ENCODE assay signal across 9 cellular contexts in genomic region chr4:2849267-2850140, GRCh38. TPM values are rescaled to one million over a fixed set of nuclear protein-coding genes. Genes with fewer than 3 reads are reported as not detected.
DNase-seq lines count a peak whose midpoint lies in the region; ATAC-seq and TF ChIP-seq lines count a peak whose summit lies in the region.
"Had no signal": no experiment of that assay in that cellular context is flagged by ENCODE, and none has a peak within 500 bp of the region (broad histone marks: within the 10 kb centered on the region; RNA-seq: fewer than 3 reads in every experiment).

No MANE protein-coding gene starts in this region.

- no peak overlapping the region for H3K4me3 ChIP-seq in HCT116 (replicated peaks in 1 of 2; ENCODE audit: low read depth in 1 of 2, low read length in 2 of 2)
- no peak overlapping the region for H3K4me3 ChIP-seq in colonic mucosa

- H3K9me3 ChIP-seq in HCT116 (ENCODE audit: control insufficient read depth in 1 of 2, insufficient read depth in 1 of 2, low read depth in 1 of 2, low read length in 2 of 2), result no peaks in the 10 kb centered on the region
- H3K9me3 ChIP-seq in colonic mucosa, result no peaks in the 10 kb centered on the region

- intact Hi-C loops in HCT116 (cut with micrococcal nuclease) (no loop called here), colonic mucosa (cut with DNase I) (loop anchor here (10.0 kb wide), 1 partner anchor 85 kb away; no protein-coding TSS in a partner anchor)

- TF ChIP-seq RAD21 in HCT116 (IDR thresholded peaks at IDR 0.05; ENCODE audit: low read depth), result peak; percentile 28; the same call in 1 of the 2 replicates

- no peak overlapping the region for H3K4me2 ChIP-seq in HCT116 (ENCODE audit: low read length)

- H3K9me2 ChIP-seq in HCT116 (ENCODE audit: insufficient read depth), result no peaks in the 10 kb centered on the region

- H3K9ac ChIP-seq in HCT116 (ENCODE audit: low read length) (no peak overlapping the region), colonic mucosa (ENCODE audit: low read depth in 2 of 2, low read length in 2 of 2) (no peak overlapping the region)

- POLR2A ChIA-PET in HCT116 (lab: Charles Lee), result no interaction called here

- peaks cover 89% of the 10 kb centered on the region for H3K79me2 ChIP-seq in HCT116 (ENCODE audit: insufficient read depth, low read length)

- DNase-seq in AG20443 (ENCODE audit: low spot score), result peak; percentile 7
- no peak for DNase-seq in HCT116 (ENCODE audit: low read depth, low spot score)
- DNase-seq in colonic mucosa, result peak; percentile 49
- peak; percentile 42 for DNase-seq in mucosa of gallbladder (ENCODE audit: low spot score)
- DNase-seq in DMS 273 treated with DMSO at 0.1 percent for 48 hours (lab: John Stamatoyannopoulos, UW), result no peak
- DNase-seq in GOT3 (lab: John Stamatoyannopoulos, UW), result no peak
- DNase-seq in SIG-M5 (lab: John Stamatoyannopoulos, UW), result no peak
- DNase-seq: SHP77 had no signal

- no peak for TF ChIP-seq CTCF in HCT116 (IDR thresholded peaks at IDR 0.05 in 2 of 3, conservative IDR thresholded peaks at IDR 0.05 in 1 of 3; ENCODE audit: borderline replicate concordance in 1 of 3, insufficient read depth in 1 of 3, low read depth in 2 of 3, low read length in 2 of 3)
- no peak for TF ChIP-seq CTCF in colonic mucosa (IDR thresholded peaks at IDR 0.05)

- H2AFZ ChIP-seq in HCT116 (ENCODE audit: low read depth, low read length, poor library complexity, severe bottlenecking), result no peak overlapping the region

- TF ChIP-seq POLR2A in HCT116 (IDR thresholded peaks at IDR 0.05; ENCODE audit: borderline replicate concordance, extremely low read depth, insufficient read depth, insufficient read length), result no peak

- 0 out of 2 replicates have a peak, but pooled peaks cover 12% of the 10 kb centered on the region for H4K20me1 ChIP-seq in HCT116 (ENCODE audit: insufficient read depth)

- H3K4me1 ChIP-seq in HCT116 (ENCODE audit: control insufficient read depth in 1 of 2, insufficient read depth in 2 of 2, low read length in 2 of 2), result peaks cover 4 to 6% of the 10 kb centered on the region in 2 experiments; a peak in 3 of 4 replicates
- peaks cover 22% of the 10 kb centered on the region for H3K4me1 ChIP-seq in colonic mucosa

- no TSS peak for BruUV-seq in HCT116 (replicated peaks; lab: Mats Ljungman, UMichigan)

- peaks cover 0 to 6% of the 10 kb centered on the region in 2 experiments; a peak in 1 of 4 replicates for H3K36me3 ChIP-seq in HCT116 (ENCODE audit: control insufficient read depth in 1 of 2, insufficient read depth in 2 of 2, low read length in 2 of 2)
- peaks cover 6% of the 10 kb centered on the region for H3K36me3 ChIP-seq in colonic mucosa

- H3K27me3 ChIP-seq in HCT116 (ENCODE audit: insufficient read depth, low read length), result no peaks in the 10 kb centered on the region
- H3K27me3 ChIP-seq in colonic mucosa, result no peaks in the 10 kb centered on the region

- no peak for ATAC-seq in HCT116
- no peak for ATAC-seq in GM19455 (IDR thresholded peaks at IDR 0.05; ENCODE audit: unreplicated experiment)

- H3K27ac ChIP-seq in HCT116 (ENCODE audit: low read depth, low read length) (no peak overlapping the region), colonic mucosa (no peak overlapping the region)

- RAD21 ChIA-PET in HCT116 (lab: Charles Lee; ENCODE audit: low non-redundant PET in 1 of 2, low total read pairs in 2 of 2, uncharacterized antibody in 2 of 2, unreplicated experiment in 2 of 2), result no interaction called here

- CTCF ChIA-PET in HCT116 (lab: Charles Lee), result no interaction called here

TF ChIP-seq in HCT116, 20 proteins besides CTCF, POLR2A, EP300 and RAD21:
- TF ChIP-seq MAX (IDR thresholded peaks at IDR 0.05) (no peak), ELF1 (IDR thresholded peaks at IDR 0.05; ENCODE audit: borderline replicate concordance, low read depth) (no peak), SRF (IDR thresholded peaks at IDR 0.05; ENCODE audit: low read depth) (no peak), JUND (IDR thresholded peaks at IDR 0.05) (no peak), ZFX (IDR thresholded peaks at IDR 0.05) (no peak), REST (IDR thresholded peaks at IDR 0.05; ENCODE audit: low read depth) (no peak), TCF7L2 (IDR thresholded peaks at IDR 0.05; ENCODE audit: borderline replicate concordance, extremely low read depth, insufficient read depth, insufficient read length) (no peak), SIN3A (IDR thresholded peaks at IDR 0.05; ENCODE audit: low read depth) (no peak)

RNA-seq across cellular contexts. Expression of gene ADD1, which starts 5.9 kb away (rescaled TPM):
- total RNA-seq in HCT116 (2021; ENCODE audit: unreplicated experiment) (139 TPM), colonic mucosa (100 to 1,000 TPM; 223 to 233 TPM), mucosa of gallbladder (346 TPM)
- polyA plus RNA-seq in HCT116 (2012), result 99.5 and 110 TPM in 2 replicates

RNA-seq across cellular contexts. Expression of gene SH3BP2, which starts 56.6 kb away (rescaled TPM):
- total RNA-seq in HCT116 (2021; ENCODE audit: unreplicated experiment) (52.8 TPM), colonic mucosa (10 to 100 TPM; 62.2 to 70.8 TPM), mucosa of gallbladder (62.1 TPM)
- polyA plus RNA-seq in HCT116 (2012), result 21.4 and 22.2 TPM in 2 replicates

Comparison
In these comparisons a context has a peak if more than half of its experiments do, and no peak if none do; other contexts are left out.
1. DNase-seq: peak in AG20443 (single experiment), colonic mucosa (single experiment) and mucosa of gallbladder (single experiment); none in HCT116 (single experiment), DMS 273 treated with DMSO at 0.1 percent for 48 hours (single experiment), GOT3 (single experiment) and SIG-M5 (single experiment).